In the genomic region with DNA sequence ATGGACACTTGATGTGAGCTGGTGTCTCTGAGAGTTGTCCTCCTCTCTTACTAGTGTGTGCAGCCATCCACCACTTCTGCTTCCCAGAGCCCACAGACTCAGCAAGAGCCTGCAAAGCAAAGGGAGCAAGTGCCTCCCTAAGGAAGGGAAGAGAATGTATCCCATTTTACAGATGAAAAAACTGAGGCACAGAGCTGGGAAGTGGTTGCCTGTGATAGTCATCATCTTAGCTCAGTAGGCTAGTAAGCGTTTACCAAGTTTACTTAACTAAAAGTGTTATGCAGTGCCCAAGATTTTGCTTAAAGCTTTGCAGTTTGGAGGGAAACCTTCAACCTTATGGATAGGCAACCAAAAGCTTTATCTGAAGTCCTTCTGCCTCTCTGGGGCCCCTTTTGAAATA, we compare ENCODE assay signal across 25 cellular contexts. TPM values are rescaled to one million over a fixed set of nuclear protein-coding genes. Genes with fewer than 3 reads are reported as not detected.
DNase-seq lines count a peak whose midpoint lies in the region; ATAC-seq, FAIRE-seq and TF ChIP-seq lines count a peak whose summit lies in the region.
"Had no signal": no experiment of that assay in that cellular context is flagged by ENCODE, and none has a peak within 500 bp of the region (broad histone marks: within the 10 kb centered on the region; RNA-seq: fewer than 3 reads in every experiment).

No MANE protein-coding gene starts in this region.

- no peaks in the 10 kb centered on the region for H3K9me2 ChIP-seq in Karpas-422 (replicated peaks; ENCODE audit: insufficient read depth, low read length)

- peak overlapping the region; percentile 83 for H3K27ac ChIP-seq in Karpas-422 (ENCODE audit: low read length)
- H3K27ac ChIP-seq in K562 (ENCODE audit: extremely low read depth, low read depth, low read length), result no peak overlapping the region
- H3K27ac ChIP-seq: A549; BLaER1 treated with 17β-estradiol and CSF1 and Interleukin-3, amounts not matched to agents 10 nM and 100 nM had no signal

- H3K4me3 ChIP-seq in Karpas-422 (ENCODE audit: low read length), result no peak overlapping the region
- no peak overlapping the region for H3K4me3 ChIP-seq in K562
- H3K4me3 ChIP-seq: A549; BLaER1 treated with 17β-estradiol and CSF1 and Interleukin-3, amounts not matched to agents 10 nM and 100 nM; GM23338 had no signal

- in situ Hi-C loops in K562 (cut with MboI), result no loop called here

- H3K36me3 ChIP-seq in Karpas-422 (ENCODE audit: insufficient read depth, low read length), result no peaks in the 10 kb centered on the region
- H3K36me3 ChIP-seq in K562 (ENCODE audit: control insufficient read depth, insufficient read depth, low read length), result no peaks in the 10 kb centered on the region
- H3K36me3 ChIP-seq: BE2C had no signal

- no peaks in the 10 kb centered on the region for H3K27me3 ChIP-seq in Karpas-422 (ENCODE audit: low read length)
- H3K27me3 ChIP-seq in K562 (ENCODE audit: control insufficient read depth in 2 of 2, insufficient read depth in 2 of 2, low read length in 2 of 2), result no peaks in the 10 kb centered on the region
- H3K27me3 ChIP-seq: BE2C; BLaER1 treated with 17β-estradiol and CSF1 and Interleukin-3, amounts not matched to agents 10 nM and 100 nM had no signal

- no peak for DNase-seq in Karpas-422
- DNase-seq in K562 (ENCODE audit: extremely low read depth in 1 of 4, low spot score in 3 of 4), result no peak
- peak; percentile 23 for DNase-seq in islet precursor cell
- no peak for DNase-seq in type B pancreatic cell (ENCODE audit: extremely low spot score, unreplicated experiment)
- DNase-seq in OCI-M2 (lab: John Stamatoyannopoulos, UW; ENCODE audit: unreplicated experiment), result no peak
- no peak for DNase-seq in posterior vena cava (ENCODE audit: low spot score)
- DNase-seq: 8988T; ACHN; AML-193; BE2C; CD4-positive, alpha-beta T cell; CD8-positive, alpha-beta memory T cell; DMS 273 treated with DMSO at 0.1 percent for 48 hours; DMS79; EL; GDM1; H9 had no signal

- no peak overlapping the region for H3K27ac Mint-ChIP-seq in type B pancreatic cell
- H3K27ac Mint-ChIP-seq: CD14-positive monocyte; CD4-positive, alpha-beta T cell; GM23338 had no signal

- H3K36me3 Mint-ChIP-seq in type B pancreatic cell, result no peaks in the 10 kb centered on the region
- H3K36me3 Mint-ChIP-seq: CD14-positive monocyte had no signal

- no peak for ATAC-seq in K562
- ATAC-seq: A549, GM23338, HCT116 had no signal

- H3K79me2 ChIP-seq in Karpas-422 (ENCODE audit: low read length) (no peaks in the 10 kb centered on the region), K562 (ENCODE audit: control insufficient read depth, insufficient read depth, low read length) (no peaks in the 10 kb centered on the region)

- H4K20me1 ChIP-seq in Karpas-422 (ENCODE audit: insufficient read depth, low read depth, low read length), result no peaks in the 10 kb centered on the region
- H4K20me1 ChIP-seq in K562 (replicated peaks; ENCODE audit: control insufficient read depth, insufficient read depth, low read length), result no peaks in the 10 kb centered on the region
- H4K20me1 ChIP-seq: BLaER1 treated with 17β-estradiol and CSF1 and Interleukin-3, amounts not matched to agents 10 nM and 100 nM had no signal

- H3K4me1 ChIP-seq in Karpas-422 (ENCODE audit: low read length) (peaks cover 25% of the 10 kb centered on the region), K562 (replicated peaks in 1 of 2; ENCODE audit: control insufficient read depth in 2 of 2, insufficient read depth in 2 of 2, low read length in 2 of 2) (peaks cover 4 to 24% of the 10 kb centered on the region in 2 experiments)
- H3K4me1 ChIP-seq: BE2C had no signal

- no peaks in the 10 kb centered on the region for H3K27me3 Mint-ChIP-seq in type B pancreatic cell
- H3K27me3 Mint-ChIP-seq: CD4-positive, alpha-beta T cell had no signal

- no peak for TF ChIP-seq POLR2A in K562 (conservative IDR thresholded peaks at IDR 0.05)

- no peak for FAIRE-seq in K562 (lab: Jason Lieb, UNC)
- FAIRE-seq: A549, D721Med, GM12891, GM18507 had no signal

- H3K9ac ChIP-seq in Karpas-422 (ENCODE audit: low read length), result 0 out of 2 replicates have a peak overlapping the region, but pooled peaks have one; percentile 22
- H3K9ac ChIP-seq in K562 (ENCODE audit: insufficient read depth in 1 of 2, low read depth in 2 of 2, low read length in 2 of 2), result no peak overlapping the region
- H3K9ac ChIP-seq: BLaER1 treated with 17β-estradiol and CSF1 and Interleukin-3, amounts not matched to agents 10 nM and 100 nM had no signal

- H3K4me3 Mint-ChIP-seq in type B pancreatic cell, result no peak overlapping the region
- H3K4me3 Mint-ChIP-seq: CD14-positive monocyte; CD4-positive, alpha-beta T cell; CD8-positive, alpha-beta memory T cell; GM23338; H9 had no signal

- H2AFZ ChIP-seq in Karpas-422 (ENCODE audit: low read length), result peak overlapping the region; percentile 6; the same call in 1 of the 2 replicates
- no peak overlapping the region for H2AFZ ChIP-seq in K562 (ENCODE audit: low read depth, low read length)
- H2AFZ ChIP-seq: GM23338 had no signal

- no peak for TF ChIP-seq EP300 in K562 (IDR thresholded peaks at IDR 0.05; ENCODE audit: low read length)

- CTCF ChIA-PET in K562 (lab: Yijun Ruan, JAX; ENCODE audit: low intra/inter-chr PET ratio), result interaction anchor here (0.6 kb wide), 1 partner anchor 13 kb away, joined by 3 read pairs; no protein-coding TSS in a partner anchor

- H3K9me1 ChIP-seq in K562 (ENCODE audit: control insufficient read depth, insufficient read depth, low read length), result no peaks in the 10 kb centered on the region

- H3K9me3 ChIP-seq in Karpas-422 (ENCODE audit: low read length) (no peaks in the 10 kb centered on the region), K562 (replicated peaks; ENCODE audit: control insufficient read depth, insufficient read depth, low read depth, low read length) (no peaks in the 10 kb centered on the region)
- H3K9me3 ChIP-seq: BE2C had no signal

- no peak for TF ChIP-seq CTCF in K562 (IDR thresholded peaks at IDR 0.05 in 2 of 3, conservative IDR thresholded peaks at IDR 0.05 in 1 of 3; ENCODE audit: insufficient read depth in 2 of 3, low read depth in 1 of 3, low read length in 3 of 3)
- TF ChIP-seq CTCF in type B pancreatic cell (conservative IDR thresholded peaks at IDR 0.05), result no peak

- 11% methylated on average over 1 of the region's 1 CpG for WGBS in K562 (ENCODE audit: insufficient coverage, low coverage, missing lambda C conversion rate)

- no TSS peak for BruUV-seq in K562 (replicated peaks; lab: Mats Ljungman, UMichigan)

- no peaks in the 10 kb centered on the region for H3K4me1 Mint-ChIP-seq in type B pancreatic cell (ENCODE audit: unreplicated experiment)
- H3K4me1 Mint-ChIP-seq: CD14-positive monocyte had no signal

- H3K9me3 Mint-ChIP-seq in type B pancreatic cell, result no peaks in the 10 kb centered on the region
- H3K9me3 Mint-ChIP-seq: GM23338, H9 had no signal

- intact Hi-C loops in K562 (cut with micrococcal nuclease), result no loop called here
- intact Hi-C loops in posterior vena cava (cut with DNase I), result no loop called here

- POLR2A ChIA-PET in K562 (lab: Yijun Ruan, JAX), result interaction anchor here (0.9 to 4.0 kb wide), 4 partner anchors 8 to 111 kb away, joined by 3 to 18 read pairs (median 4); partner anchors contain the start of gene CDC27

- no peak overlapping the region for H3K4me2 ChIP-seq in Karpas-422 (ENCODE audit: low read depth, low read length, poor library complexity, severe bottlenecking)
- no peak overlapping the region for H3K4me2 ChIP-seq in K562 (ENCODE audit: insufficient read depth, low read length)
- H3K4me2 ChIP-seq: A549; BLaER1 treated with 17β-estradiol and CSF1 and Interleukin-3, amounts not matched to agents 10 nM and 100 nM; GM23338 had no signal

- no peak for TF ChIP-seq RAD21 in K562 (CRISPR knock-in tag; conservative IDR thresholded peaks at IDR 0.05 in 1 of 2, IDR thresholded peaks at IDR 0.05 in 1 of 2)

RNA-seq across cellular contexts. Expression of gene EFCAB13, which starts 23.0 kb away (rescaled TPM):
- 0.58 and 1.0 TPM in 2 replicates for total RNA-seq in Karpas-422 (2014; rRNA removed; shearing (Covaris generic); ENCODE audit: low replicate concordance)
- 1.8 and 4.2 TPM in 2 replicates for total RNA-seq in K562 (2011; cell fraction: chromatin; rRNA removed; ENCODE audit: low replicate concordance)
- total RNA-seq in K562 (2011; cell fraction: nucleolus; rRNA removed), result 0.66 TPM in 1 of 2 replicates, not detected in the other
- 1.1 and 2.4 TPM in 2 replicates for total RNA-seq in K562 (2011; cell fraction: nucleoplasm; rRNA removed)
- total RNA-seq in K562 (2014; rRNA removed), result 1.3 and 3.1 TPM in 2 replicates
- 1.3 TPM in 2 replicates for total RNA-seq in K562 (2014; rRNA removed; fragmentation: Illumina TruSeq; extraction: Trizol)
- 0.69 and 1.2 TPM in 2 replicates for total RNA-seq in K562 (2015; rRNA removed; fragmentation: Illumina TruSeq; extraction: Trizol)
- total RNA-seq in K562 (2021), result 1.0 and 2.6 TPM in 2 replicates
- 0.70 and 1.1 TPM in 2 replicates for polyA plus RNA-seq in K562 (2011; rRNA removed)
- polyA plus RNA-seq in K562 (2011; cell fraction: cytosol; rRNA removed), result 0.09 TPM in 1 of 2 replicates, not detected in the other
- 1.0 and 1.2 TPM in 2 replicates for polyA plus RNA-seq in K562 (2011; cell fraction: nucleus; rRNA removed)
- polyA plus RNA-seq in K562 (2012), result 0.83 and 2.9 TPM in 2 replicates
- 0.95 and 1.2 TPM in 2 replicates for polyA plus RNA-seq in K562 (2014; fragmentation: Illumina TruSeq; extraction: Trizol)
- under 1 TPM; 0.46 TPM for polyA plus RNA-seq in K562 (2014; fragmentation: Nextera tagmentation; extraction: Ambion mirVana)
- polyA plus RNA-seq in K562 (2014; rRNA removed), result 0.32 and 2.7 TPM in 2 replicates
- 1.6 and 2.1 TPM in 2 replicates for polyA minus RNA-seq in K562 (2011; rRNA and poly(A)+ RNA removed)
- not detected in 2 replicates for polyA minus RNA-seq in K562 (2011; cell fraction: cytosol; rRNA and poly(A)+ RNA removed)
- 0.67 and 1.4 TPM in 2 replicates for polyA minus RNA-seq in K562 (2011; cell fraction: nucleus; rRNA and poly(A)+ RNA removed)
- total RNA-seq in type B pancreatic cell (ENCODE audit: low replicate concordance), result 4.4 and 7.1 TPM in 2 replicates
- total RNA-seq in posterior vena cava, result 10 to 100 TPM in 1 of 2 donors, 1 to 10 TPM in 1; 6.5 to 12.2 TPM

RNA-seq across cellular contexts. Expression of gene ITGB3, which starts 47.1 kb away (rescaled TPM):
- 16.4 and 19.6 TPM in 2 replicates for total RNA-seq in Karpas-422 (2014; rRNA removed; shearing (Covaris generic); ENCODE audit: low replicate concordance)
- 3.2 and 6.2 TPM in 2 replicates for total RNA-seq in K562 (2011; cell fraction: chromatin; rRNA removed; ENCODE audit: low replicate concordance)
- 2.8 and 4.7 TPM in 2 replicates for total RNA-seq in K562 (2011; cell fraction: nucleolus; rRNA removed)
- total RNA-seq in K562 (2011; cell fraction: nucleoplasm; rRNA removed), result 3.4 and 4.4 TPM in 2 replicates
- total RNA-seq in K562 (2014; rRNA removed), result 0.45 and 0.54 TPM in 2 replicates
- 0.47 and 0.99 TPM in 2 replicates for total RNA-seq in K562 (2014; rRNA removed; fragmentation: Illumina TruSeq; extraction: Trizol)
- total RNA-seq in K562 (2015; rRNA removed; fragmentation: Illumina TruSeq; extraction: Trizol), result 0.30 and 0.62 TPM in 2 replicates
- 0.84 and 0.92 TPM in 2 replicates for total RNA-seq in K562 (2021)
- 1.1 and 2.6 TPM in 2 replicates for polyA plus RNA-seq in K562 (2011; rRNA removed)
- polyA plus RNA-seq in K562 (2011; cell fraction: cytosol; rRNA removed), result 1.0 and 1.9 TPM in 2 replicates
- polyA plus RNA-seq in K562 (2011; cell fraction: nucleus; rRNA removed), result 0.95 and 3.2 TPM in 2 replicates
- polyA plus RNA-seq in K562 (2012), result 0.73 and 1.0 TPM in 2 replicates
- 0.60 and 0.62 TPM in 2 replicates for polyA plus RNA-seq in K562 (2014; fragmentation: Illumina TruSeq; extraction: Trizol)
- polyA plus RNA-seq in K562 (2014; fragmentation: Nextera tagmentation; extraction: Ambion mirVana), result under 1 TPM in 1 of 2 experiments, not detected in 1; 0.08 TPM
- 0.32 and 0.62 TPM in 2 replicates for polyA plus RNA-seq in K562 (2014; rRNA removed)
- 1.8 and 6.9 TPM in 2 replicates for polyA minus RNA-seq in K562 (2011; rRNA and poly(A)+ RNA removed)
- polyA minus RNA-seq in K562 (2011; cell fraction: cytosol; rRNA and poly(A)+ RNA removed), result 0.64 and 3.1 TPM in 2 replicates
- polyA minus RNA-seq in K562 (2011; cell fraction: nucleus; rRNA and poly(A)+ RNA removed), result 1.2 and 1.6 TPM in 2 replicates
- total RNA-seq in type B pancreatic cell (ENCODE audit: low replicate concordance), result 0.36 and 1.6 TPM in 2 replicates
- total RNA-seq in posterior vena cava, result 10 to 100 TPM; 32.1 to 53.5 TPM
- total RNA-seq: H9 had no signal
- polyA plus RNA-seq: CD8-positive, alpha-beta memory T cell; GM23338 had no signal
